In the genomic region with DNA sequence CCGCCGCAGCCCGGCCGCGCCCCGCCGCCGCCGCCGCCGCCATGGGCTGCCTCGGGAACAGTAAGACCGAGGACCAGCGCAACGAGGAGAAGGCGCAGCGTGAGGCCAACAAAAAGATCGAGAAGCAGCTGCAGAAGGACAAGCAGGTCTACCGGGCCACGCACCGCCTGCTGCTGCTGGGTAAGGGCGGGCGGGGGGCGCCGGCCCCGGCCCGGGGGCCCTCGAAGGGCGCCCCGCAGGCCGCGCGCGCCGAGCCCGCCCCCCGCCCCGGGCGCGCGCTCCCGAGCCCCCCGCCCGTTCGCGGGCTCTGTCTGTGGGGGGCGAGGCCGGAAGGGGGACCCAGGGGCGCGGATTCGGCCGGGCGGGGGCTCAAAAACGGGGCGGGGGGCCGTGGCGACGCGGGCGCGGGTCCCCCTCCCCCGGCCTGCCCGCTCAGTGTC, we compare ENCODE assay signal across 8 cellular contexts. TPM values are rescaled to one million over a fixed set of nuclear protein-coding genes. Genes with fewer than 3 reads are reported as not detected.
DNase-seq lines count a peak whose midpoint lies in the region; ATAC-seq and TF ChIP-seq lines count a peak whose summit lies in the region.

No MANE protein-coding gene starts in this region.

- peaks cover 9 to 55% (median 49%) of the 10 kb centered on the region in 5 donors for H3K4me1 ChIP-seq in subcutaneous abdominal adipose tissue (ENCODE audit: control insufficient read depth in 5 of 5, insufficient read depth in 5 of 5, low read length in 5 of 5)

- TF ChIP-seq CTCF in CD4-positive, alpha-beta T cell (IDR thresholded peaks at IDR 0.05), result no peak
- no peak for TF ChIP-seq CTCF in chondrocyte (IDR thresholded peaks at IDR 0.05)

- H3K9me3 Mint-ChIP-seq in CD4-positive, alpha-beta T cell, result no peaks in the 10 kb centered on the region
- no peaks in the 10 kb centered on the region for H3K9me3 Mint-ChIP-seq in chondrocyte (ENCODE audit: low read depth)

- H3K27ac ChIP-seq in CD4-positive, alpha-beta T cell (ENCODE audit: low read depth, low read length), result peak overlapping the region; percentile 95
- peak overlapping the region; percentile 96 for H3K27ac ChIP-seq in subcutaneous abdominal adipose tissue (ENCODE audit: low read depth, low read length)

- H3K4me3 Mint-ChIP-seq in CD4-positive, alpha-beta T cell, result peak overlapping the region; percentile 100
- H3K4me3 Mint-ChIP-seq in T-helper 17 cell (peak overlapping the region; percentile 98), chondrocyte (ENCODE audit: unreplicated experiment) (peak overlapping the region; percentile 97)

- CTCF ChIA-PET in CD4-positive, alpha-beta T cell (lab: Charles Lee), result no interaction called here

- intact Hi-C loops in CD4-positive, alpha-beta T cell (cut with DNase I, micrococcal nuclease), result loop anchor here (2.0 to 10.0 kb wide), 9 partner anchors 13 to 1499 kb away; a partner anchor contains a TSS

- H3K9me3 ChIP-seq in CD4-positive, alpha-beta T cell (ENCODE audit: control insufficient read depth, low read length), result no peaks in the 10 kb centered on the region
- H3K9me3 ChIP-seq in T-helper 17 cell (ENCODE audit: control insufficient read depth, low read length, poor library complexity, severe bottlenecking) (no peaks in the 10 kb centered on the region), subcutaneous abdominal adipose tissue (ENCODE audit: control insufficient read depth in 5 of 5, low read length in 5 of 5) (no peaks in the 10 kb centered on the region)

- DNase-seq in CD4-positive, alpha-beta T cell, result peak in 6 of 10 experiments; percentile 20 to 52 (median 30)
- DNase-seq in T-helper 17 cell (peak in 1 of 3 donors; percentile 13), chondrocyte (ENCODE audit: low spot score) (no peak), lung microvascular endothelial cell (ENCODE audit: low read depth in 2 of 2) (peak; percentile 49 to 56), COLO668 (lab: John Stamatoyannopoulos, UW; ENCODE audit: unreplicated experiment) (no peak)

- H3K4me3 ChIP-seq in subcutaneous abdominal adipose tissue (ENCODE audit: low read depth in 1 of 5, low read length in 5 of 5), result peak overlapping the region; percentile 65 to 88 (median 75)

- H3K27me3 Mint-ChIP-seq in CD4-positive, alpha-beta T cell, result no peaks in the 10 kb centered on the region
- no peaks in the 10 kb centered on the region for H3K27me3 Mint-ChIP-seq in T-helper 17 cell
- no peaks in the 10 kb centered on the region for H3K27me3 Mint-ChIP-seq in chondrocyte (ENCODE audit: low read depth)

- peaks cover 58% of the 10 kb centered on the region for H3K36me3 Mint-ChIP-seq in CD4-positive, alpha-beta T cell (ENCODE audit: low read depth)
- peaks cover 3% of the 10 kb centered on the region for H3K36me3 Mint-ChIP-seq in T-helper 17 cell (ENCODE audit: low read depth)
- H3K36me3 Mint-ChIP-seq in chondrocyte (ENCODE audit: low read depth), result peaks cover 3% of the 10 kb centered on the region

- no peaks in the 10 kb centered on the region for H3K36me3 ChIP-seq in subcutaneous abdominal adipose tissue (ENCODE audit: control insufficient read depth in 5 of 5, insufficient read depth in 5 of 5, low read length in 5 of 5)

- H3K27me3 ChIP-seq in CD4-positive, alpha-beta T cell (ENCODE audit: control insufficient read depth, insufficient read depth, low read length), result no peaks in the 10 kb centered on the region
- no peaks in the 10 kb centered on the region for H3K27me3 ChIP-seq in subcutaneous abdominal adipose tissue (ENCODE audit: control insufficient read depth in 5 of 5, insufficient read depth in 4 of 5, low read length in 5 of 5)

- ATAC-seq in CD4-positive, alpha-beta T cell (ENCODE audit: poor library complexity), result peak; percentile 1
- peak; percentile 2 for ATAC-seq in HG02885 (IDR thresholded peaks at IDR 0.05; ENCODE audit: poor library complexity, unreplicated experiment)
- peak; percentile 1 for ATAC-seq in T-helper 17 cell
- no peak for ATAC-seq in GM19324 (IDR thresholded peaks at IDR 0.05; ENCODE audit: low FRiP score, unreplicated experiment)

- H3K27ac Mint-ChIP-seq in CD4-positive, alpha-beta T cell, result peak overlapping the region; percentile 99
- H3K27ac Mint-ChIP-seq in T-helper 17 cell (peak overlapping the region; percentile 94), chondrocyte (ENCODE audit: unreplicated experiment) (peak overlapping the region; percentile 100)

- peaks cover 61% of the 10 kb centered on the region for H3K4me1 Mint-ChIP-seq in CD4-positive, alpha-beta T cell (ENCODE audit: low read depth)
- H3K4me1 Mint-ChIP-seq in T-helper 17 cell (peaks cover 35% of the 10 kb centered on the region), chondrocyte (ENCODE audit: low read depth) (peaks cover 48% of the 10 kb centered on the region)

- POLR2A ChIA-PET in CD4-positive, alpha-beta T cell (lab: Charles Lee), result interaction anchor here (0.6 to 4.4 kb wide), 12 partner anchors 12 to 581 kb away, joined by 3 to 54 read pairs (median 4); a partner anchor contains a TSS

- peak overlapping the region in 4 of 5 donors; percentile 23 to 89 (median 86) for H3K9ac ChIP-seq in subcutaneous abdominal adipose tissue (ENCODE audit: low read length in 5 of 5)

RNA-seq across cellular contexts. Expression of a gene that starts 39.2 kb away (rescaled TPM):
- 1,000 to 10,000 TPM; 1,245 to 1,317 TPM for total RNA-seq in CD4-positive, alpha-beta T cell
- total RNA-seq in T-helper 17 cell (1,000 to 10,000 TPM in 1 of 2 donors, 100 to 1,000 TPM in 1; 755 to 1,096 TPM), chondrocyte (1,127 to 1,393 TPM (median 1,374 TPM) in 3 replicates), lung microvascular endothelial cell (261 and 375 TPM in 2 replicates)

RNA-seq across cellular contexts. Expression of a gene that starts 41.0 kb away (rescaled TPM):
- not detected for total RNA-seq in CD4-positive, alpha-beta T cell
- total RNA-seq in T-helper 17 cell, result under 1 TPM in 1 of 2 donors, not detected in 1; 0.72 TPM
- total RNA-seq in chondrocyte, result 1.1 to 2.7 TPM (median 1.7 TPM) in 3 replicates
- 0.22 TPM in 1 of 2 replicates, not detected in the other for total RNA-seq in lung microvascular endothelial cell

Comparison
In these comparisons a context has a peak if more than half of its experiments do, and no peak if none do; other contexts are left out.
1. DNase-seq: peak in CD4-positive, alpha-beta T cell (6 of 10) and lung microvascular endothelial cell (2 of 2); none in chondrocyte (single experiment) and COLO668 (single experiment).
2. Peak in every context shown above with its lines, with median percentiles within 50 percentile points of each other: H3K27ac Mint-ChIP-seq and H3K4me3 Mint-ChIP-seq.